ENCODE assay signal across 22 cellular contexts in the genomic region with DNA sequence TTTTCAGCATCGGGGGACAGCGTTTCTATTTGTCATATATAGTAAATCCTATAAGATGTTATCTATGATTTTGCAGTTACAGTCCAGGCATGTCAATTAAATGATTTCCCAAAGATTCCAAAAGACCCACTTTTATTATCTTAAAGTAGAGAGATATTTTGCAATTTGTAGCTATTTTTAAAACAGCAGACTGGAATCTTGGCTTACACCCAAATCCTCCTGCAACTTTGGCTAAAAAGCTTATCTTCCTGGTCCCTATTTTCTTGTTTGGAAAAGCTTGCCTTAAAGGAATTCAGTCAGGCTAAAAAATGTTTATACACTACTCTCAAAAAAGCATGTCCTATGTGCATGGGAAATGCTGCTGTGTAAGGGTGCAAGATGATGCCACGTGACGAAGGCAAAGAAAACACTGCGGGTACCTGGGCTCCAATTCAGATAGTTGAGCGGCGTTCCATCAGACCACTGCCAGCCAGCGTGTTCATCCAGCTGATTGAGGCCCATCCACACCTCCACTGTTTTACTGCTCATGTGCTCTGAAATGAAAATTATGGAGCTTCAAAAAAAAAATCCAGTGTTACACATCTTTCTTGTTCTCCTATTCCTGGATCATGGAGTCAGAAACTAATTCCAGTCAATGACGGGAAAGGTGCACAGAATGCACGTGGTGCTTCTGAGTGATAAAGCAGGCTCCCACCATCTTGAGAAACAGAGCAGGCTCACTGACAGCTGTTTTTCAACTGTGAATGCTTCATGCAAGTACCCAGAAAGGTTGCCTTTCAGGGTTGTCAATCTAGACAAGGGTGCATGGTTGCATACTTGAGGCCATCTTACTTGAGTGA. TPM values are rescaled to one million over a fixed set of nuclear protein-coding genes. Genes with fewer than 3 reads are reported as not detected.
DNase-seq lines count a peak whose midpoint lies in the region; ATAC-seq, FAIRE-seq and TF ChIP-seq lines count a peak whose summit lies in the region.
"Had no signal": no experiment of that assay in that cellular context is flagged by ENCODE, and none has a peak within 500 bp of the region (broad histone marks: within the 10 kb centered on the region; RNA-seq: fewer than 3 reads in every experiment).

No MANE protein-coding gene starts in this region.

- peak overlapping the region; percentile 14 to 53 for H3K27ac ChIP-seq in ascending aorta
- H3K27ac ChIP-seq: BLaER1 treated with 17β-estradiol and CSF1 and Interleukin-3, amounts not matched to agents 10 nM and 100 nM; SJSA1 had no signal

- no peak for TF ChIP-seq CTCF in ascending aorta (IDR thresholded peaks at IDR 0.05)
- TF ChIP-seq CTCF in fibroblast of pulmonary artery (IDR thresholded peaks at IDR 0.05; ENCODE audit: low read length, missing control alignments) = no peak

- no peaks in the 10 kb centered on the region for H3K4me1 Mint-ChIP-seq in activated CD4-positive, alpha-beta T cell treated with anti-CD3 and anti-CD28 coated beads, Interleukin-2, amount 10 ng/mL, durations not matched to agents 7 days and 5 days
- H3K4me1 Mint-ChIP-seq: activated CD4-positive, alpha-beta T cell treated with anti-CD3 and anti-CD28 coated beads, Interleukin-2, amount 10 ng/mL, durations not matched to agents 24 days and 14 days had no signal

- H3K27me3 Mint-ChIP-seq in activated CD4-positive, alpha-beta T cell treated with anti-CD3 and anti-CD28 coated beads, Interleukin-2, amount 10 ng/mL, durations not matched to agents 7 days and 5 days = peaks cover 18% of the 10 kb centered on the region
- H3K27me3 Mint-ChIP-seq: progenitor cell of endocrine pancreas had no signal

- intact Hi-C loops in ascending aorta (cut with DNase I) = no loop called here
- intact Hi-C loops in sciatic nerve (cut with DNase I) = no loop called here

- H3K27ac Mint-ChIP-seq in activated CD4-positive, alpha-beta T cell treated with anti-CD3 and anti-CD28 coated beads, Interleukin-2, amount 10 ng/mL, durations not matched to agents 7 days and 5 days = no peak overlapping the region
- H3K27ac Mint-ChIP-seq: activated CD4-positive, alpha-beta T cell treated with anti-CD3 and anti-CD28 coated beads, Interleukin-2, amount 10 ng/mL, durations not matched to agents 24 days and 14 days; activated naive CD4-positive, alpha-beta T cell treated with anti-CD3 and anti-CD28 coated beads for 36 hours; progenitor cell of endocrine pancreas had no signal

- no peak for FAIRE-seq in RCC 7860 (lab: Jason Lieb, UNC)

- H3K4me3 Mint-ChIP-seq in activated CD4-positive, alpha-beta T cell treated with anti-CD3 and anti-CD28 coated beads, Interleukin-2, amount 10 ng/mL, durations not matched to agents 7 days and 5 days = no peak overlapping the region
- H3K4me3 Mint-ChIP-seq: activated CD4-positive, alpha-beta T cell treated with anti-CD3 and anti-CD28 coated beads, Interleukin-2, amount 10 ng/mL, durations not matched to agents 24 days and 14 days; activated naive CD4-positive, alpha-beta T cell treated with anti-CD3 and anti-CD28 coated beads for 36 hours had no signal

- peaks cover 0 to 22% of the 10 kb centered on the region in 2 donors for H3K4me1 ChIP-seq in ascending aorta
- H3K4me1 ChIP-seq: BLaER1 treated with 17β-estradiol and CSF1 and Interleukin-3, amounts not matched to agents 10 nM and 100 nM had no signal

- DNase-seq in EH (ENCODE audit: low read depth) (peak; percentile 84), ascending aorta (ENCODE audit: low spot score in 2 of 2) (no peak), fibroblast of pulmonary artery (ENCODE audit: low read depth) (peak; percentile 81), sciatic nerve (ENCODE audit: low spot score) (no peak), NCI-H2227 (lab: John Stamatoyannopoulos, UW; ENCODE audit: unreplicated experiment) (no peak), RCC 7860 (ENCODE audit: low spot score) (no peak)
- DNase-seq in activated CD4-positive, alpha-beta T cell treated with anti-CD3 and anti-CD28 coated beads, Interleukin-2, amount 10 ng/mL, durations not matched to agents 7 days and 5 days = no peak
- DNase-seq: activated CD4-positive, alpha-beta T cell treated with anti-CD3 and anti-CD28 coated beads, Interleukin-2, amount 10 ng/mL, durations not matched to agents 24 days and 14 days; activated naive CD4-positive, alpha-beta T cell treated with anti-CD3 and anti-CD28 coated beads for 36 hours; activated T-cell treated with anti-CD3 and anti-CD28 coated beads for 4 hours; central memory CD4-positive, alpha-beta T cell; DMS79; hypothalamus; Karpas-422; NCI-H146; NCI-H226; stimulated activated CD4-positive, alpha-beta T cell treated with anti-CD3 and anti-CD28 coated beads, Interleukin-15, amount 100 ng/mL, for 24 hours had no signal

- CTCF ChIA-PET in activated CD4-positive, alpha-beta T cell treated with anti-CD3 and anti-CD28 coated beads, Interleukin-2, amount 10 ng/mL, durations not matched to agents 7 days and 5 days (lab: Charles Lee) = no interaction called here

- no peaks in the 10 kb centered on the region for H3K9me3 ChIP-seq in ascending aorta
- H3K9me3 ChIP-seq: BLaER1 treated with 17β-estradiol and CSF1 and Interleukin-3, amounts not matched to agents 10 nM and 100 nM; SJSA1 had no signal

- no peaks in the 10 kb centered on the region for H3K27me3 ChIP-seq in ascending aorta
- H3K27me3 ChIP-seq: BLaER1 treated with 17β-estradiol and CSF1 and Interleukin-3, amounts not matched to agents 10 nM and 100 nM; SJSA1 had no signal

- H3K36me3 ChIP-seq in ascending aorta = peaks cover 0 to 4% of the 10 kb centered on the region in 2 donors
- H3K36me3 ChIP-seq: BLaER1 treated with 17β-estradiol and CSF1 and Interleukin-3, amounts not matched to agents 10 nM and 100 nM; SJSA1 had no signal

- H3K9me3 Mint-ChIP-seq in activated CD4-positive, alpha-beta T cell treated with anti-CD3 and anti-CD28 coated beads, Interleukin-2, amount 10 ng/mL, durations not matched to agents 7 days and 5 days = no peaks in the 10 kb centered on the region
- H3K9me3 Mint-ChIP-seq: activated CD4-positive, alpha-beta T cell treated with anti-CD3 and anti-CD28 coated beads, Interleukin-2, amount 10 ng/mL, durations not matched to agents 24 days and 14 days; activated naive CD4-positive, alpha-beta T cell treated with anti-CD3 and anti-CD28 coated beads for 36 hours had no signal

- no peaks in the 10 kb centered on the region for H3K36me3 Mint-ChIP-seq in activated CD4-positive, alpha-beta T cell treated with anti-CD3 and anti-CD28 coated beads, Interleukin-2, amount 10 ng/mL, durations not matched to agents 7 days and 5 days (ENCODE audit: low read depth)

- H3K4me3 ChIP-seq in ascending aorta (peak overlapping the region in 1 of 2 donors; percentile 19), fibroblast of pulmonary artery (replicated peaks; ENCODE audit: low read depth, low read length) (no peak overlapping the region)
- H3K4me3 ChIP-seq: BLaER1 treated with 17β-estradiol and CSF1 and Interleukin-3, amounts not matched to agents 10 nM and 100 nM; SJSA1 had no signal

- peak; percentile 28 for ATAC-seq in sciatic nerve
- no peak for ATAC-seq in HG02970 (IDR thresholded peaks at IDR 0.05; ENCODE audit: low FRiP score, unreplicated experiment)
- ATAC-seq: left lobe of liver had no signal

- POLR2A ChIA-PET in activated CD4-positive, alpha-beta T cell treated with anti-CD3 and anti-CD28 coated beads, Interleukin-2, amount 10 ng/mL, durations not matched to agents 7 days and 5 days (lab: Charles Lee) = no interaction called here

RNA-seq across cellular contexts. Expression of gene PLA2R1, which starts 33.8 kb away (rescaled TPM):
- total RNA-seq in ascending aorta (9.3 TPM), sciatic nerve (31.6 TPM)
- not detected for total RNA-seq in activated CD4-positive, alpha-beta T cell treated with anti-CD3 and anti-CD28 coated beads, Interleukin-2, amount 10 ng/mL, durations not matched to agents 7 days and 5 days
- total RNA-seq: activated CD4-positive, alpha-beta T cell treated with anti-CD3 and anti-CD28 coated beads, Interleukin-2, amount 10 ng/mL, durations not matched to agents 24 days and 14 days; activated naive CD4-positive, alpha-beta T cell treated with anti-CD3 and anti-CD28 coated beads for 36 hours had no signal

Comparison
In these comparisons a context has a peak if more than half of its experiments do, and no peak if none do; other contexts are left out.
1. DNase-seq: peak in EH (single experiment) and fibroblast of pulmonary artery (single experiment); none in ascending aorta (0 of 2), sciatic nerve (single experiment), NCI-H2227 (single experiment), activated CD4-positive, alpha-beta T cell treated with anti-CD3 and anti-CD28 coated beads, Interleukin-2, amount 10 ng/mL, durations not matched to agents 7 days and 5 days (single experiment) and RCC 7860 (single experiment).
2. RNA of gene PLA2R1, which starts 33.8 kb away (total RNA-seq): 31.6 TPM in sciatic nerve (single experiment) and 9.3 TPM in ascending aorta (single experiment); not detected in activated CD4-positive, alpha-beta T cell treated with anti-CD3 and anti-CD28 coated beads, Interleukin-2, amount 10 ng/mL, durations not matched to agents 7 days and 5 days; every median in the first group is over 10 times any median in the second.